ENCODE assay signal across 1 cellular context in genomic region chr6:158571826-158572652, GRCh38.
TF ChIP-seq lines count a peak whose summit lies in the region.

No MANE protein-coding gene starts in this region.

TF ChIP-seq in HepG2, 621 proteins besides CTCF, POLR2A, EP300 and RAD21 (continued from another document):
- peak; percentile 100 for TF ChIP-seq ZBTB4 (CRISPR knock-in tag; IDR thresholded peaks at IDR 0.05; ENCODE audit: borderline replicate concordance)
- peak; percentile 98 for TF ChIP-seq ZNF614 (CRISPR knock-in tag; IDR thresholded peaks at IDR 0.05; ENCODE audit: borderline replicate concordance)
- TF ChIP-seq ZNF17 (CRISPR knock-in tag; IDR thresholded peaks at IDR 0.05), result peak; percentile 78; the same call in 1 of the 2 replicates
- TF ChIP-seq, protein P1, sequence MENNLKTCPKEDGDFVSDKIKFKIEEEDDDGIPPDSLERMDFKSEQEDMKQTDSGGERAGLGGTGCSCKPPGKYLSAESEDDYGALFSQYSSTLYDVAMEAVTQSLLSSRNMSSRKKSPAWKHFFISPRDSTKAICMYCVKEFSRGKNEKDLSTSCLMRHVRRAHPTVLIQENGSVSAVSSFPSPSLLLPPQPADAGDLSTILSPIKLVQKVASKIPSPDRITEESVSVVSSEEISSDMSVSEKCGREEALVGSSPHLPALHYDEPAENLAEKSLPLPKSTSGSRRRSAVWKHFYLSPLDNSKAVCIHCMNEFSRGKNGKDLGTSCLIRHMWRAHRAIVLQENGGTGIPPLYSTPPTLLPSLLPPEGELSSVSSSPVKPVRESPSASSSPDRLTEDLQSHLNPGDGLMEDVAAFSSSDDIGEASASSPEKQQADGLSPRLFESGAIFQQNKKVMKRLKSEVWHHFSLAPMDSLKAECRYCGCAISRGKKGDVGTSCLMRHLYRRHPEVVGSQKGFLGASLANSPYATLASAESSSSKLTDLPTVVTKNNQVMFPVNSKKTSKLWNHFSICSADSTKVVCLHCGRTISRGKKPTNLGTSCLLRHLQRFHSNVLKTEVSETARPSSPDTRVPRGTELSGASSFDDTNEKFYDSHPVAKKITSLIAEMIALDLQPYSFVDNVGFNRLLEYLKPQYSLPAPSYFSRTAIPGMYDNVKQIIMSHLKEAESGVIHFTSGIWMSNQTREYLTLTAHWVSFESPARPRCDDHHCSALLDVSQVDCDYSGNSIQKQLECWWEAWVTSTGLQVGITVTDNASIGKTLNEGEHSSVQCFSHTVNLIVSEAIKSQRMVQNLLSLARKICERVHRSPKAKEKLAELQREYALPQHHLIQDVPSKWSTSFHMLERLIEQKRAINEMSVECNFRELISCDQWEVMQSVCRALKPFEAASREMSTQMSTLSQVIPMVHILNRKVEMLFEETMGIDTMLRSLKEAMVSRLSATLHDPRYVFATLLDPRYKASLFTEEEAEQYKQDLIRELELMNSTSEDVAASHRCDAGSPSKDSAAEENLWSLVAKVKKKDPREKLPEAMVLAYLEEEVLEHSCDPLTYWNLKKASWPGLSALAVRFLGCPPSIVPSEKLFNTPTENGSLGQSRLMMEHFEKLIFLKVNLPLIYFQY (CRISPR knock-in tag; IDR thresholded peaks at IDR 0.05; ENCODE audit: borderline replicate concordance), result peak; percentile 98
- TF ChIP-seq, protein P2, sequence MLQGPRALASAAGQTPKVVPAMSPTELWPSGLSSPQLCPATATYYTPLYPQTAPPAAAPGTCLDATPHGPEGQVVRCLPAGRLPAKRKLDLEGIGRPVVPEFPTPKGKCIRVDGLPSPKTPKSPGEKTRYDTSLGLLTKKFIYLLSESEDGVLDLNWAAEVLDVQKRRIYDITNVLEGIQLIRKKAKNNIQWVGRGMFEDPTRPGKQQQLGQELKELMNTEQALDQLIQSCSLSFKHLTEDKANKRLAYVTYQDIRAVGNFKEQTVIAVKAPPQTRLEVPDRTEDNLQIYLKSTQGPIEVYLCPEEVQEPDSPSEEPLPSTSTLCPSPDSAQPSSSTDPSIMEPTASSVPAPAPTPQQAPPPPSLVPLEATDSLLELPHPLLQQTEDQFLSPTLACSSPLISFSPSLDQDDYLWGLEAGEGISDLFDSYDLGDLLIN (CRISPR knock-in tag; IDR thresholded peaks at IDR 0.05; ENCODE audit: borderline replicate concordance), result peak; percentile 73; the same call in 1 of the 2 replicates
- peak; percentile 100 for TF ChIP-seq HNRNPL (IDR thresholded peaks at IDR 0.05; ENCODE audit: low read depth, low read length)
- peak; percentile 60 for TF ChIP-seq PHF5A (CRISPR knock-in tag; IDR thresholded peaks at IDR 0.05; ENCODE audit: low read depth, unreplicated experiment)
TF ChIP-seq in HepG2: peak in this region for 469.
